22 cellular contexts compared by ENCODE assay signal in genomic region chr1:202013601-202014000, GRCh38. TPM values are rescaled to one million over a fixed set of nuclear protein-coding genes. Genes with fewer than 3 reads are reported as not detected.
DNase-seq lines count a peak whose midpoint lies in the region; ATAC-seq and TF ChIP-seq lines count a peak whose summit lies in the region.
"Had no signal": no experiment of that assay in that cellular context is flagged by ENCODE, and none has a peak within 500 bp of the region (broad histone marks: within the 10 kb centered on the region; RNA-seq: fewer than 3 reads in every experiment).

No MANE protein-coding gene starts in this region.

- peak overlapping the region; percentile 94 for H3K4me2 ChIP-seq in PC-9
- H3K4me2 ChIP-seq: KMS-11 had no signal

- ATAC-seq in upper lobe of left lung (ENCODE audit: low FRiP score in 2 of 2) (no peak), GM21529 (IDR thresholded peaks at IDR 0.05; ENCODE audit: unreplicated experiment) (no peak)
- ATAC-seq: activated naive CD4-positive, alpha-beta T cell treated with anti-CD3 and anti-CD28 coated beads, Interleukin-2, amount 50 U/mL, for 72 hours; GM12878; left ventricle myocardium superior; stimulated activated naive CD8-positive, alpha-beta T cell treated with anti-CD3 and anti-CD28 coated beads, Interleukin-15, amount 100 ng/mL, for 72 hours had no signal

- intact Hi-C loops in PC-9 (cut with micrococcal nuclease; ENCODE audit: unreplicated experiment), result no loop called here
- intact Hi-C loops in esophagus squamous epithelium (cut with DNase I), result no loop called here

- H3K27ac ChIP-seq in PC-9, result peak overlapping the region; percentile 97
- peak overlapping the region; percentile 53 to 94 (median 90) for H3K27ac ChIP-seq in esophagus squamous epithelium
- peak overlapping the region; percentile 97 for H3K27ac ChIP-seq in muscle layer of duodenum (ENCODE audit: low read length)
- H3K27ac ChIP-seq in upper lobe of left lung, result peak overlapping the region; percentile 79 to 89 (median 86)
- H3K27ac ChIP-seq: C4-2B, KMS-11, SK-N-MC, tibial artery had no signal

- CTCF ChIA-PET in PC-9 (lab: Charles Lee), result interaction anchor here (0.5 kb wide), 1 partner anchor 29 kb away, joined by 4 read pairs; no protein-coding TSS in a partner anchor

- 94% methylated on average over 5 of the region's 11 CpGs; no CpG with 5 or more reads in 1 of the 2 donors for WGBS in esophagus squamous epithelium, 2 donors
- WGBS in upper lobe of left lung, 2 donors, result 77 to 87% methylated on average over 10 to 11 of the region's 11 CpGs

- no peak for TF ChIP-seq EP300 in upper lobe of left lung (IDR thresholded peaks at IDR 0.05)

- TF ChIP-seq CTCF in PC-9 (conservative IDR thresholded peaks at IDR 0.05) (no peak), esophagus squamous epithelium (IDR thresholded peaks at IDR 0.05) (no peak), upper lobe of left lung (IDR thresholded peaks at IDR 0.05) (no peak)

- H3K79me2 ChIP-seq in PC-9 (ENCODE audit: low read depth), result peaks cover 76% of the 10 kb centered on the region

- H3F3A ChIP-seq in PC-9 (ENCODE audit: insufficient read depth, low read depth), result peaks cover 81% of the 10 kb centered on the region

- H3K36me3 ChIP-seq in PC-9 (ENCODE audit: low read depth), result peaks cover 56% of the 10 kb centered on the region
- peaks cover 0 to 52% (median 14%) of the 10 kb centered on the region in 3 donors for H3K36me3 ChIP-seq in esophagus squamous epithelium
- peaks cover 0 to 16% of the 10 kb centered on the region in 2 donors for H3K36me3 ChIP-seq in muscle layer of duodenum (ENCODE audit: control insufficient read depth in 1 of 2, insufficient read depth in 2 of 2, low read length in 2 of 2)
- peaks cover 6 to 25% (median 15%) of the 10 kb centered on the region in 4 donors for H3K36me3 ChIP-seq in upper lobe of left lung
- H3K36me3 ChIP-seq: sigmoid colon had no signal

- no peaks in the 10 kb centered on the region for H3K9me2 ChIP-seq in PC-9 (ENCODE audit: insufficient read depth)

- H3K4me3 ChIP-seq in PC-9 (peak overlapping the region; percentile 86), esophagus squamous epithelium (peak overlapping the region; percentile 47 to 63 (median 60)), muscle layer of duodenum (ENCODE audit: low read depth in 1 of 2, low read length in 2 of 2) (peak overlapping the region in 1 of 2 donors; percentile 72), upper lobe of left lung (peak overlapping the region in 3 of 4 donors; percentile 47 to 54 (median 50))
- H3K4me3 ChIP-seq: GM12878, SK-N-MC, tibial artery had no signal

- H3K9me3 ChIP-seq in PC-9 (ENCODE audit: insufficient read depth, low read depth) (no peaks in the 10 kb centered on the region), esophagus squamous epithelium (no peaks in the 10 kb centered on the region), muscle layer of duodenum (ENCODE audit: control insufficient read depth in 1 of 2, low read length in 2 of 2) (no peaks in the 10 kb centered on the region), upper lobe of left lung (no peaks in the 10 kb centered on the region)
- H3K9me3 ChIP-seq: sigmoid colon, tibial artery had no signal

- DNase-seq in PC-9 (no peak), esophagus squamous epithelium (lab: John Stamatoyannopoulos, UW) (no peak), upper lobe of left lung (peak in 1 of 2 donors; percentile 79), iPS-NIHi7 (ENCODE audit: extremely low spot score) (no peak)
- DNase-seq in effector CD8-positive, alpha-beta T cell (lab: John Stamatoyannopoulos, UW), result no peak
- DNase-seq: activated CD4-positive, alpha-beta memory T cell treated with anti-CD3 and anti-CD28 coated beads, Interleukin-2, amount 10 ng/mL, durations not matched to agents 7 days and 5 days; activated CD4-positive, alpha-beta T cell treated with anti-CD3 and anti-CD28 coated beads for 1 hour; left ventricle myocardium superior; MM.1S; NCI-H1417 treated with DMSO at 0.1 percent for 48 hours; NCI-H446; NCI-H774; sigmoid colon; stimulated activated naive CD8-positive, alpha-beta T cell treated with anti-CD3 and anti-CD28 coated beads, Interleukin-15, amount 100 ng/mL, for 72 hours; tibial artery had no signal

- peaks cover 62% of the 10 kb centered on the region for H4K20me1 ChIP-seq in PC-9 (ENCODE audit: insufficient read depth)

- TF ChIP-seq POLR2A in esophagus squamous epithelium (IDR thresholded peaks at IDR 0.05), result no peak
- TF ChIP-seq POLR2A in upper lobe of left lung (IDR thresholded peaks at IDR 0.05), result no peak

- H2AFZ ChIP-seq in PC-9, result no peak overlapping the region

- H3K4me1 ChIP-seq in PC-9 (replicated peaks; ENCODE audit: insufficient read depth) (peaks cover 74% of the 10 kb centered on the region), esophagus squamous epithelium (peaks cover 23 to 91% (median 26%) of the 10 kb centered on the region in 3 donors), muscle layer of duodenum (ENCODE audit: control insufficient read depth in 1 of 2, insufficient read depth in 2 of 2, low read length in 2 of 2) (no peaks in the 10 kb centered on the region), upper lobe of left lung (peaks cover 0 to 40% (median 21%) of the 10 kb centered on the region in 4 donors)

- POLR2A ChIA-PET in PC-9 (lab: Charles Lee; ENCODE audit: unreplicated experiment), result interaction anchor here (0.6 kb wide), 1 partner anchor 55 kb away, joined by 3 read pairs; no protein-coding TSS in a partner anchor

- BruUV-seq in PC-9 (replicated peaks; lab: Mats Ljungman, UMichigan), result no TSS peak

- H3K27me3 ChIP-seq in PC-9 (ENCODE audit: insufficient read depth, low read depth), result no peaks in the 10 kb centered on the region
- peaks cover 0 to 9% (median 0%) of the 10 kb centered on the region in 4 donors for H3K27me3 ChIP-seq in esophagus squamous epithelium
- no peaks in the 10 kb centered on the region for H3K27me3 ChIP-seq in muscle layer of duodenum (ENCODE audit: low read depth, low read length)
- H3K27me3 ChIP-seq in upper lobe of left lung, result no peaks in the 10 kb centered on the region

RNA-seq across cellular contexts. Expression of gene ELF3, which starts 3.2 kb away (rescaled TPM):
- total RNA-seq in PC-9 (2021), result 295 and 318 TPM in 2 replicates
- 100 to 1,000 TPM; 146 to 432 (median 253) TPM for total RNA-seq in esophagus squamous epithelium
- 100 to 1,000 TPM in 4 of 6 donors, 10 to 100 TPM in 2; 82.8 to 261 (median 137) TPM for total RNA-seq in upper lobe of left lung

RNA-seq across cellular contexts. Expression of gene RNPEP, which starts 31.2 kb away (rescaled TPM):
- total RNA-seq in PC-9 (2021) (108 and 123 TPM in 2 replicates), esophagus squamous epithelium (100 to 1,000 TPM in 1 of 4 donors, 10 to 100 TPM in 3; 44.6 to 129 (median 72.2) TPM), upper lobe of left lung (100 to 1,000 TPM in 2 of 6 donors, 10 to 100 TPM in 4; 67.7 to 116 (median 76.5) TPM)

RNA-seq across cellular contexts. Expression of gene TIMM17A, which starts 58.3 kb away (rescaled TPM):
- total RNA-seq in PC-9 (2021) (55.7 and 60.4 TPM in 2 replicates), esophagus squamous epithelium (10 to 100 TPM; 18.7 to 44.6 (median 34.6) TPM), upper lobe of left lung (10 to 100 TPM; 11.7 to 38.9 (median 23.2) TPM)
